ENCODE assay signal across 8 cellular contexts in genomic region chr19:36605839-36606478, GRCh38. TPM values are rescaled to one million over a fixed set of nuclear protein-coding genes. Genes with fewer than 3 reads are reported as not detected.
DNase-seq lines count a peak whose midpoint lies in the region; ATAC-seq and TF ChIP-seq lines count a peak whose summit lies in the region.

No MANE protein-coding gene starts in this region.

- intact Hi-C loops in CD14-positive monocyte (cut with micrococcal nuclease) = loop anchor here in 1 of 2 donors (2.0 kb wide), 1 partner anchor 33 kb away; the partner anchor contains the start of gene ZNF529

- POLR2A ChIA-PET in activated CD4-positive, alpha-beta memory T cell treated with anti-CD3 and anti-CD28 coated beads, Interleukin-2, amount 10 ng/mL, durations not matched to agents 7 days and 5 days (lab: Charles Lee) = interaction anchor here (1.1 to 3.9 kb wide), 14 partner anchors 29 to 472 kb away, joined by 3 to 29 read pairs (median 8); partner anchors contain the start of genes ZFP14, ZNF146, ZNF260 and ZNF345

- H3K9me3 ChIP-seq in HAP-1 = no peaks in the 10 kb centered on the region

- peaks cover 0 to 2% (median 0%) of the 10 kb centered on the region in 3 donors for H3K27me3 Mint-ChIP-seq in CD14-positive monocyte (ENCODE audit: low read depth in 3 of 3)
- H3K27me3 Mint-ChIP-seq in activated CD4-positive, alpha-beta memory T cell treated with anti-CD3 and anti-CD28 coated beads, Interleukin-2, amount 10 ng/mL, durations not matched to agents 7 days and 5 days = no peaks in the 10 kb centered on the region
- no peaks in the 10 kb centered on the region for H3K27me3 Mint-ChIP-seq in stimulated activated naive B cell treated with anti-CD40 and anti-IgM and Interleukin-4, amounts not matched to agents 10 μg/mL and 1 μg/mL and 100 μg/mL, for 72 hours

- H3K36me3 ChIP-seq in HAP-1 (replicated peaks) = peaks cover 19% of the 10 kb centered on the region

- TF ChIP-seq CTCF in CD14-positive monocyte (IDR thresholded peaks at IDR 0.05) = no peak

- in situ Hi-C loops in HAP-1 (cut with MboI; ENCODE audit: low sequenced_read_pairs) = no loop called here

- DNase-seq in CD14-positive monocyte (ENCODE audit: low spot score) (no peak), HAP-1 (ENCODE audit: low spot score in 2 of 2) (peak in 1 of 2 experiments; percentile 8)
- DNase-seq in activated CD4-positive, alpha-beta memory T cell treated with anti-CD3 and anti-CD28 coated beads, Interleukin-2, amount 10 ng/mL, durations not matched to agents 7 days and 5 days = no peak
- no peak for DNase-seq in stimulated activated naive B cell treated with anti-CD40 and anti-IgM and Interleukin-4, amounts not matched to agents 10 μg/mL and 1 μg/mL and 100 μg/mL, for 72 hours
- DNase-seq in stimulated activated CD4-positive, alpha-beta T cell treated with anti-CD3 and anti-CD28 coated beads, Interleukin-12 subunit alpha, Interleukin-12 subunit beta, amount 100 ng/mL, for 4 hours = no peak
- no peak for DNase-seq in activated CD8-positive, alpha-beta memory T cell treated with anti-CD3 and anti-CD28 coated beads for 24 hours

- no peaks in the 10 kb centered on the region for H3K4me1 ChIP-seq in HAP-1

- H3K4me1 Mint-ChIP-seq in CD14-positive monocyte = peaks cover 18% of the 10 kb centered on the region
- peaks cover 22% of the 10 kb centered on the region for H3K4me1 Mint-ChIP-seq in activated CD4-positive, alpha-beta memory T cell treated with anti-CD3 and anti-CD28 coated beads, Interleukin-2, amount 10 ng/mL, durations not matched to agents 7 days and 5 days
- peaks cover 21 to 34% of the 10 kb centered on the region in 2 donors for H3K4me1 Mint-ChIP-seq in stimulated activated naive B cell treated with anti-CD40 and anti-IgM and Interleukin-4, amounts not matched to agents 10 μg/mL and 1 μg/mL and 100 μg/mL, for 72 hours

- H3K27ac Mint-ChIP-seq in CD14-positive monocyte = peak overlapping the region in 6 of 7 donors; percentile 36 to 92 (median 64)
- peak overlapping the region; percentile 88 for H3K27ac Mint-ChIP-seq in activated CD4-positive, alpha-beta memory T cell treated with anti-CD3 and anti-CD28 coated beads, Interleukin-2, amount 10 ng/mL, durations not matched to agents 7 days and 5 days
- peak overlapping the region; percentile 97 for H3K27ac Mint-ChIP-seq in stimulated activated naive B cell treated with anti-CD40 and anti-IgM and Interleukin-4, amounts not matched to agents 10 μg/mL and 1 μg/mL and 100 μg/mL, for 72 hours

- CTCF ChIA-PET in activated CD4-positive, alpha-beta memory T cell treated with anti-CD3 and anti-CD28 coated beads, Interleukin-2, amount 10 ng/mL, durations not matched to agents 7 days and 5 days (lab: Charles Lee) = interaction anchor here (1.3 kb wide), 1 partner anchor 117 kb away, joined by 4 read pairs; the partner anchor contains the start of gene ZNF566

- H3K9me3 Mint-ChIP-seq in CD14-positive monocyte = peaks cover 37 to 55% (median 50%) of the 10 kb centered on the region in 7 donors
- peaks cover 32% of the 10 kb centered on the region for H3K9me3 Mint-ChIP-seq in activated CD4-positive, alpha-beta memory T cell treated with anti-CD3 and anti-CD28 coated beads, Interleukin-2, amount 10 ng/mL, durations not matched to agents 7 days and 5 days
- H3K9me3 Mint-ChIP-seq in stimulated activated naive B cell treated with anti-CD40 and anti-IgM and Interleukin-4, amounts not matched to agents 10 μg/mL and 1 μg/mL and 100 μg/mL, for 72 hours = peaks cover 3 to 6% of the 10 kb centered on the region in 2 donors

- H3K4me3 ChIP-seq in HAP-1 (peak overlapping the region; percentile 78), iPS-11a (ENCODE audit: low read depth, low read length) (peak overlapping the region; percentile 75)

- H3K4me3 Mint-ChIP-seq in CD14-positive monocyte = peak overlapping the region; percentile 95 to 98
- H3K4me3 Mint-ChIP-seq in activated CD4-positive, alpha-beta memory T cell treated with anti-CD3 and anti-CD28 coated beads, Interleukin-2, amount 10 ng/mL, durations not matched to agents 7 days and 5 days = peak overlapping the region; percentile 80
- H3K4me3 Mint-ChIP-seq in stimulated activated naive B cell treated with anti-CD40 and anti-IgM and Interleukin-4, amounts not matched to agents 10 μg/mL and 1 μg/mL and 100 μg/mL, for 72 hours = peak overlapping the region; percentile 92 to 93

- peak; percentile 22 to 40 for ATAC-seq in stimulated activated naive B cell treated with anti-CD40 and anti-IgM and Interleukin-4, amounts not matched to agents 10 μg/mL and 1 μg/mL and 100 μg/mL, for 72 hours (replicated peaks)
- ATAC-seq in GM21717 (IDR thresholded peaks at IDR 0.05; ENCODE audit: unreplicated experiment) = no peak

- no peaks in the 10 kb centered on the region for H3K27me3 ChIP-seq in HAP-1 (ENCODE audit: low read depth)

- H3K36me3 Mint-ChIP-seq in CD14-positive monocyte = peaks cover 9 to 18% of the 10 kb centered on the region in 2 donors
- peaks cover 66% of the 10 kb centered on the region for H3K36me3 Mint-ChIP-seq in activated CD4-positive, alpha-beta memory T cell treated with anti-CD3 and anti-CD28 coated beads, Interleukin-2, amount 10 ng/mL, durations not matched to agents 7 days and 5 days (ENCODE audit: low read depth)
- peaks cover 34 to 51% of the 10 kb centered on the region in 2 donors for H3K36me3 Mint-ChIP-seq in stimulated activated naive B cell treated with anti-CD40 and anti-IgM and Interleukin-4, amounts not matched to agents 10 μg/mL and 1 μg/mL and 100 μg/mL, for 72 hours

RNA-seq across cellular contexts. Expression of gene ZNF382, which starts 0.8 kb away (rescaled TPM):
- polyA plus RNA-seq in CD14-positive monocyte = under 1 TPM in 1 of 2 donors, not detected in 1; 0.63 TPM
- 10 to 100 TPM; 11.8 to 13.5 TPM for total RNA-seq in activated CD4-positive, alpha-beta memory T cell treated with anti-CD3 and anti-CD28 coated beads, Interleukin-2, amount 10 ng/mL, durations not matched to agents 7 days and 5 days

RNA-seq across cellular contexts. Expression of gene ZNF529, which starts 32.9 kb away (rescaled TPM):
- polyA plus RNA-seq in CD14-positive monocyte = 1 to 10 TPM; 1.1 to 1.3 TPM
- total RNA-seq in activated CD4-positive, alpha-beta memory T cell treated with anti-CD3 and anti-CD28 coated beads, Interleukin-2, amount 10 ng/mL, durations not matched to agents 7 days and 5 days = 10 to 100 TPM; 11.1 to 14.6 TPM
